2 cellular contexts compared by ENCODE assay signal in genomic region chr11:8011383-8011782, GRCh38.
TF ChIP-seq lines count a peak whose summit lies in the region.

No MANE protein-coding gene starts in this region.

TF ChIP-seq in GM12891, 5 proteins besides CTCF, POLR2A, EP300 and RAD21:
- TF ChIP-seq PAX5 (IDR thresholded peaks at IDR 0.05; ENCODE audit: insufficient read depth, low read length, severe bottlenecking) = no peak
- no peak for TF ChIP-seq TAF1 (IDR thresholded peaks at IDR 0.05; ENCODE audit: low read depth, low read length)
- peak; percentile 14; the same call in 1 of the 2 replicates for TF ChIP-seq SPI1 (IDR thresholded peaks at IDR 0.05; ENCODE audit: low read depth, low read length)
- no peak for TF ChIP-seq POU2F2 (IDR thresholded peaks at IDR 0.05; ENCODE audit: low read depth, low read length)
- TF ChIP-seq POLR2AphosphoS5 (IDR thresholded peaks at IDR 0.05; ENCODE audit: low read depth, low read length) = no peak

TF ChIP-seq in K562, 482 proteins besides CTCF, POLR2A, EP300 and RAD21:
- TF ChIP-seq PHF21A (IDR thresholded peaks at IDR 0.05; ENCODE audit: borderline replicate concordance, low read depth) = no peak
- no peak for TF ChIP-seq JUND (IDR thresholded peaks at IDR 0.05; ENCODE audit: borderline replicate concordance, low read depth, low read length)
- TF ChIP-seq JUND (tag; IDR thresholded peaks at IDR 0.05; ENCODE audit: borderline replicate concordance, low read depth, low read length) = no peak
- TF ChIP-seq, protein P1, sequence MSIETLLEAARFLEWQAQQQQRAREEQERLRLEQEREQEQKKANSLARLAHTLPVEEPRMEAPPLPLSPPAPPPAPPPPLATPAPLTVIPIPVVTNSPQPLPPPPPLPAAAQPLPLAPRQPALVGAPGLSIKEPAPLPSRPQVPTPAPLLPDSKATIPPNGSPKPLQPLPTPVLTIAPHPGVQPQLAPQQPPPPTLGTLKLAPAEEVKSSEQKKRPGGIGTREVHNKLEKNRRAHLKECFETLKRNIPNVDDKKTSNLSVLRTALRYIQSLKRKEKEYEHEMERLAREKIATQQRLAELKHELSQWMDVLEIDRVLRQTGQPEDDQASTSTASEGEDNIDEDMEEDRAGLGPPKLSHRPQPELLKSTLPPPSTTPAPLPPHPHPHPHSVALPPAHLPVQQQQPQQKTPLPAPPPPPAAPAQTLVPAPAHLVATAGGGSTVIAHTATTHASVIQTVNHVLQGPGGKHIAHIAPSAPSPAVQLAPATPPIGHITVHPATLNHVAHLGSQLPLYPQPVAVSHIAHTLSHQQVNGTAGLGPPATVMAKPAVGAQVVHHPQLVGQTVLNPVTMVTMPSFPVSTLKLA (conservative IDR thresholded peaks at IDR 0.05) = no peak
- no peak for TF ChIP-seq ZNF282 (CRISPR knock-in tag; IDR thresholded peaks at IDR 0.05)
- TF ChIP-seq THRB (CRISPR knock-in tag; conservative IDR thresholded peaks at IDR 0.05) = no peak
- no peak for TF ChIP-seq LEF1 (IDR thresholded peaks at IDR 0.05)
- no peak for TF ChIP-seq PPARD (CRISPR knock-in tag; IDR thresholded peaks at IDR 0.05)
- 0 out of 2 replicates have a peak, but pooled peaks have one; percentile 2 for TF ChIP-seq SPI1 (IDR thresholded peaks at IDR 0.05; ENCODE audit: borderline replicate concordance, low read depth, low read length)
- TF ChIP-seq CBX5 (IDR thresholded peaks at IDR 0.05; ENCODE audit: borderline replicate concordance, low read depth) = no peak
TF ChIP-seq in K562: peak in this region for 1.
